11 cellular contexts compared by ENCODE assay signal in the genomic region with DNA sequence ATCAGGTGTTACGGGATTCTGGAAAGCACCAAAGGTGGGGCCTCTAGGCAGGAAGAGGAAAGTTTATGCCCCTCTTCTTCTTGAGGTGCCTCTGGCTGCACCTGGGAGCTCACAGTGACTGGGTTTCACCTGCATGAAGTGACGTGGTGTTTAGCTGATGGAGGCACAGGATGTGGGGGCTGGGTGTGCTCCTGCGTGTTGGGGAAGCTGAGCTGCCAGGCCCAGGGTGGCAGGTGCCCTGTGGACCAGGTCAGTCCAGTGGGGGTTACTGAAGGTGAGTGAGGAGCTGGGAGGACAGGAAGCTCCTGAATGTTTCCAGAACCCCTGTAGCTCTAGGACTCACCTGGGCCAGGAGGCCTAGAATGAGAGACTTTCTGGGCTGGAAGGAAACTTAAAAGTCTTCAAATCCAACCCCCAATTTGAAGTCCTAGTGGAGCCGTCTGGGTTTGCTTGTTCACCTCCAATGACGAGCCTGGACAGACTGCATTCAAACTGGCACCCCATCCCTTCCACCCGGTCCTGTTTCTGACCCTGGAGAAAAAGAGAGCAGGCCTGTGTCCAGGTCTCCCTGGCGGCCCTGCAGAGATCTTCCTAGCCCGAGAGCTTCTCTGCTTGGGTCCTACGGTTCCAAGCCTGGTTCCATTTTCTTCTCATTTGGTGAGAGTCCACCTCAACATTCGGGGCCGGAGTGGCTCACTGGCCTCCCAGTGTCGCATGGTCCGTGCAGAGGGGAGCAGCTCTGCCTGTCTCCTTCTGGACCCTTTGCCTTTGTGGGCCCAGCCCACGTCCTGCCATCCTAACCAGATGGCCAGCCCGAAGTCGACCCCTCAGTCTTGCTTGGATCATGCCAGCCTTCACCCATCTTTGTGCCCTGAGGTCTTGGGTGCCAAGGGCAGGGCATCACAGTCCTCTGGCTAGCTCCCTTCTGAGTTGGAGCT. TPM values are rescaled to one million over a fixed set of nuclear protein-coding genes. Genes with fewer than 3 reads are reported as not detected.
DNase-seq lines count a peak whose midpoint lies in the region; ATAC-seq and TF ChIP-seq lines count a peak whose summit lies in the region.
"Had no signal": no experiment of that assay in that cellular context is flagged by ENCODE, and none has a peak within 500 bp of the region (broad histone marks: within the 10 kb centered on the region; RNA-seq: fewer than 3 reads in every experiment).

No MANE protein-coding gene starts in this region.

- H4K91ac ChIP-seq in IMR-90 (ENCODE audit: insufficient read depth, low read depth, low read length): no peak overlapping the region

- H3K4ac ChIP-seq in IMR-90 (ENCODE audit: low read depth, low read length): no peak overlapping the region

- no peaks in the 10 kb centered on the region for H3K9me3 Mint-ChIP-seq in CD14-positive monocyte
- H3K9me3 Mint-ChIP-seq in activated CD8-positive, alpha-beta T cell treated with anti-CD3 and anti-CD28 coated beads for 36 hours: no peaks in the 10 kb centered on the region
- H3K9me3 Mint-ChIP-seq in endodermal cell: no peaks in the 10 kb centered on the region

- H2BK20ac ChIP-seq in IMR-90 (ENCODE audit: low read depth, low read length): no peak overlapping the region

- dilution Hi-C loops in IMR-90 (cut with HindIII; ENCODE audit: low sequenced_read_pairs, unreplicated experiment): no loop called here

- no peak for DNase-seq in CD14-positive monocyte (ENCODE audit: low spot score)
- DNase-seq in IMR-90: no peak
- peak; percentile 71 for DNase-seq in activated CD8-positive, alpha-beta T cell treated with anti-CD3 and anti-CD28 coated beads for 36 hours
- peak; percentile 71 for DNase-seq in germinal center (ENCODE audit: low spot score)
- no peak for DNase-seq in endodermal cell
- no peak for DNase-seq in D341Med (ENCODE audit: low spot score)
- DNase-seq: left ventricle myocardium superior had no signal

- no peaks in the 10 kb centered on the region for H3K4me1 ChIP-seq in IMR-90 (ENCODE audit: control insufficient read depth, insufficient read depth, low read length)
- no peaks in the 10 kb centered on the region for H3K4me1 ChIP-seq in endodermal cell (ENCODE audit: control insufficient read depth, insufficient read depth, low read length)
- H3K4me1 ChIP-seq: vagina had no signal

- no peak overlapping the region for H3K9ac ChIP-seq in IMR-90 (ENCODE audit: low read depth, low read length)
- no peak overlapping the region for H3K9ac ChIP-seq in endodermal cell (ENCODE audit: extremely low read depth, low read length, poor library complexity, severe bottlenecking)

- H3K23ac ChIP-seq in IMR-90 (ENCODE audit: low read depth, low read length): no peak overlapping the region

- no peak overlapping the region for H4K8ac ChIP-seq in IMR-90 (ENCODE audit: low read depth in 2 of 2, low read length in 2 of 2)

- H3K36me3 Mint-ChIP-seq in CD14-positive monocyte (peaks cover 11 to 12% of the 10 kb centered on the region in 2 donors), endodermal cell (ENCODE audit: low read depth) (no peaks in the 10 kb centered on the region)
- H3K36me3 Mint-ChIP-seq in activated CD8-positive, alpha-beta T cell treated with anti-CD3 and anti-CD28 coated beads for 36 hours (ENCODE audit: low read depth): peaks cover 88% of the 10 kb centered on the region

- H2AK5ac ChIP-seq in IMR-90 (ENCODE audit: low read depth, low read length): no peak overlapping the region

- WGBS in IMR-90 (ENCODE audit: extremely low coverage in 2 of 2, insufficient read length in 1 of 2), 2 experiments: 82% methylated on average over 9 of the region's 16 CpGs; no CpG with 5 or more reads in 1 of the 2 experiments
- WGBS in endodermal cell (ENCODE audit: insufficient coverage in 1 of 2, insufficient read length in 1 of 2), 2 experiments: 92% methylated on average over 15 to 16 of the region's 16 CpGs

- no peak overlapping the region for H3K14ac ChIP-seq in IMR-90 (replicated peaks; ENCODE audit: low read depth, low read length)

- H3K79me1 ChIP-seq in IMR-90 (ENCODE audit: low read depth in 1 of 2, low read length in 2 of 2): no peaks in the 10 kb centered on the region

- H3K4me3 ChIP-seq in IMR-90 (ENCODE audit: insufficient read depth, low read depth, low read length) (no peak overlapping the region), endodermal cell (ENCODE audit: low read length) (no peak overlapping the region)
- H3K4me3 ChIP-seq: vagina had no signal

- TF ChIP-seq CTCF in CD14-positive monocyte (IDR thresholded peaks at IDR 0.05) (no peak), IMR-90 (conservative IDR thresholded peaks at IDR 0.05; ENCODE audit: low read depth, low read length) (no peak), endodermal cell (conservative IDR thresholded peaks at IDR 0.05) (no peak)
- no peak for TF ChIP-seq CTCF in activated CD8-positive, alpha-beta T cell treated with anti-CD3 and anti-CD28 coated beads for 36 hours (IDR thresholded peaks at IDR 0.05)

- H3K9me3 ChIP-seq in IMR-90 (ENCODE audit: control insufficient read depth, insufficient read depth, low read length): no peaks in the 10 kb centered on the region
- no peaks in the 10 kb centered on the region for H3K9me3 ChIP-seq in endodermal cell (ENCODE audit: control insufficient read depth, low read length)
- H3K9me3 ChIP-seq: vagina had no signal

- CTCF ChIA-PET in IMR-90 (lab: Yijun Ruan, JAX): no interaction called here
- CTCF ChIA-PET in activated CD8-positive, alpha-beta T cell treated with anti-CD3 and anti-CD28 coated beads for 36 hours (lab: Charles Lee): interaction anchor here (0.9 to 2.0 kb wide), 6 partner anchors 15 to 149 kb away, joined by 3 to 6 read pairs (median 4); no protein-coding TSS in a partner anchor

- peaks cover 4% of the 10 kb centered on the region; the same call in 1 of the 2 replicates for H3K9me1 ChIP-seq in IMR-90 (ENCODE audit: insufficient read depth, low read length)

- no peak overlapping the region for H3K4me3 Mint-ChIP-seq in CD14-positive monocyte
- H3K4me3 Mint-ChIP-seq in activated CD8-positive, alpha-beta T cell treated with anti-CD3 and anti-CD28 coated beads for 36 hours: peak overlapping the region; percentile 20
- H3K4me3 Mint-ChIP-seq in endodermal cell: no peak overlapping the region

- H3K18ac ChIP-seq in IMR-90 (ENCODE audit: low read depth, low read length): no peak overlapping the region

- H3K36me3 ChIP-seq in IMR-90 (ENCODE audit: control insufficient read depth, insufficient read depth, low read length): peaks cover 2% of the 10 kb centered on the region
- no peaks in the 10 kb centered on the region for H3K36me3 ChIP-seq in endodermal cell (ENCODE audit: control insufficient read depth, insufficient read depth, low read length)

- H2BK15ac ChIP-seq in IMR-90 (ENCODE audit: low read depth, low read length): no peak overlapping the region

- H2AK9ac ChIP-seq in IMR-90 (replicated peaks; ENCODE audit: low read depth, low read length, poor library complexity): peak overlapping the region; percentile 70

- no peak overlapping the region for H3K56ac ChIP-seq in IMR-90 (ENCODE audit: extremely low read depth, insufficient read depth, low read length)

- H3K4me2 ChIP-seq in IMR-90 (ENCODE audit: low read depth, low read length): no peak overlapping the region

- TF ChIP-seq POLR2A in IMR-90 (IDR thresholded peaks at IDR 0.05; ENCODE audit: low read depth, low read length): no peak

- ATAC-seq in IMR-90 (ENCODE audit: low read depth) (no peak), HG03135 (IDR thresholded peaks at IDR 0.05; ENCODE audit: unreplicated experiment) (no peak), GM19463 (IDR thresholded peaks at IDR 0.05; ENCODE audit: unreplicated experiment) (no peak)
- peak; percentile 28 for ATAC-seq in activated CD8-positive, alpha-beta T cell treated with anti-CD3 and anti-CD28 coated beads for 36 hours
- ATAC-seq: left ventricle myocardium superior, Right ventricle myocardium inferior had no signal

- H4K5ac ChIP-seq in IMR-90 (ENCODE audit: low read depth, low read length): no peak overlapping the region

- H2AFZ ChIP-seq in IMR-90 (replicated peaks; ENCODE audit: low read length, poor library complexity): no peak overlapping the region

- H3K27me3 ChIP-seq in IMR-90 (ENCODE audit: control insufficient read depth, insufficient read depth, low read length) (no peaks in the 10 kb centered on the region; the same call in 1 of the 2 replicates), endodermal cell (ENCODE audit: control insufficient read depth, insufficient read depth, low read length, poor library complexity, severe bottlenecking) (no peaks in the 10 kb centered on the region)
- H3K27me3 ChIP-seq: vagina had no signal

- H3K4me1 Mint-ChIP-seq in CD14-positive monocyte (peaks cover 5% of the 10 kb centered on the region), endodermal cell (peaks cover 8% of the 10 kb centered on the region)
- H3K4me1 Mint-ChIP-seq in activated CD8-positive, alpha-beta T cell treated with anti-CD3 and anti-CD28 coated beads for 36 hours (ENCODE audit: low read depth): peaks cover 91% of the 10 kb centered on the region

- H2BK5ac ChIP-seq in IMR-90 (ENCODE audit: low read depth, low read length, poor library complexity, severe bottlenecking): no peak overlapping the region

- no peak for TF ChIP-seq RAD21 in IMR-90 (IDR thresholded peaks at IDR 0.05; ENCODE audit: low read length)

- no peak overlapping the region for H3K27ac ChIP-seq in IMR-90 (ENCODE audit: insufficient read depth, low read length)
- H3K27ac ChIP-seq in endodermal cell (ENCODE audit: low read depth, low read length): no peak overlapping the region
- H3K27ac ChIP-seq: vagina had no signal

- POLR2A ChIA-PET in IMR-90 (lab: Charles Lee; ENCODE audit: unreplicated experiment): no interaction called here
- POLR2A ChIA-PET in activated CD8-positive, alpha-beta T cell treated with anti-CD3 and anti-CD28 coated beads for 36 hours (lab: Charles Lee): interaction anchor here (1.1 to 67.1 kb wide), 3 partner anchors 8 to 51 kb away, joined by 4 to 2439 read pairs (median 2439); a partner anchor contains a TSS

- peak overlapping the region in 4 of 7 donors; percentile 24 to 72 (median 40) for H3K27ac Mint-ChIP-seq in CD14-positive monocyte
- peak overlapping the region; percentile 86 for H3K27ac Mint-ChIP-seq in activated CD8-positive, alpha-beta T cell treated with anti-CD3 and anti-CD28 coated beads for 36 hours
- no peak overlapping the region for H3K27ac Mint-ChIP-seq in endodermal cell

- in situ Hi-C loops in IMR-90 (cut with MboI; ENCODE audit: low sequenced_read_pairs): no loop called here

- H4K20me1 ChIP-seq in IMR-90 (ENCODE audit: insufficient read depth, low read length): no peaks in the 10 kb centered on the region

- H2BK120ac ChIP-seq in IMR-90 (ENCODE audit: low read depth, low read length): no peak overlapping the region

- H3K27me3 Mint-ChIP-seq in CD14-positive monocyte (ENCODE audit: low read depth in 3 of 3) (peaks cover 0 to 7% (median 3%) of the 10 kb centered on the region in 3 donors), endodermal cell (ENCODE audit: insufficient read depth) (peaks cover 6% of the 10 kb centered on the region)
- H3K27me3 Mint-ChIP-seq in activated CD8-positive, alpha-beta T cell treated with anti-CD3 and anti-CD28 coated beads for 36 hours: no peaks in the 10 kb centered on the region

- no TSS peak for BruUV-seq in IMR-90 (replicated peaks; lab: Mats Ljungman, UMichigan)

- intact Hi-C loops in CD14-positive monocyte (cut with micrococcal nuclease) (no loop called here), IMR-90 (cut with micrococcal nuclease) (no loop called here)
- intact Hi-C loops in activated CD8-positive, alpha-beta T cell treated with anti-CD3 and anti-CD28 coated beads for 36 hours (cut with micrococcal nuclease): no loop called here

RNA-seq across cellular contexts. Expression of a gene that starts 22.3 kb away (rescaled TPM):
- polyA plus RNA-seq in CD14-positive monocyte (under 1 TPM; 0.15 to 0.74 TPM), IMR-90 (2012; rRNA removed) (3.7 and 4.1 TPM in 2 replicates)
- total RNA-seq in IMR-90 (2012; rRNA removed) (3.1 and 3.9 TPM in 2 replicates), endodermal cell (1 to 10 TPM; 3.6 to 8.2 TPM)
- polyA plus RNA-seq in IMR-90 (2012; cell fraction: cytosol; rRNA removed): 2.0 and 2.9 TPM in 2 replicates
- 5.6 and 6.9 TPM in 2 replicates for polyA plus RNA-seq in IMR-90 (2012; cell fraction: nucleus; rRNA removed; ENCODE audit: low replicate concordance)
- total RNA-seq in activated CD8-positive, alpha-beta T cell treated with anti-CD3 and anti-CD28 coated beads for 36 hours: 100 to 1,000 TPM; 147 to 150 TPM
- 3.1 TPM for polyA plus RNA-seq in endodermal cell (2013, experiment 1 of 2)
- 2.6 TPM for polyA plus RNA-seq in endodermal cell (2013, experiment 2 of 2)

RNA-seq across cellular contexts. Expression of a gene that starts 27.3 kb away (rescaled TPM):
- polyA plus RNA-seq in CD14-positive monocyte (10 to 100 TPM; 12.6 to 12.7 TPM), IMR-90 (2012; rRNA removed) (55.6 and 56.9 TPM in 2 replicates)
- total RNA-seq in IMR-90 (2012; rRNA removed) (36.1 and 37.6 TPM in 2 replicates), endodermal cell (10 to 100 TPM; 17.9 to 21.9 TPM)
- polyA plus RNA-seq in IMR-90 (2012; cell fraction: cytosol; rRNA removed): 52.9 and 59.9 TPM in 2 replicates
- polyA plus RNA-seq in IMR-90 (2012; cell fraction: nucleus; rRNA removed; ENCODE audit: low replicate concordance): 37.1 and 52.4 TPM in 2 replicates
- total RNA-seq in activated CD8-positive, alpha-beta T cell treated with anti-CD3 and anti-CD28 coated beads for 36 hours: 100 to 1,000 TPM; 210 to 216 TPM
- polyA plus RNA-seq in endodermal cell (2013, experiment 1 of 2): 30.5 TPM
- 27.9 TPM for polyA plus RNA-seq in endodermal cell (2013, experiment 2 of 2)

Comparison
In these comparisons a context has a peak if more than half of its experiments do, and no peak if none do; other contexts are left out.
1. DNase-seq: peak in activated CD8-positive, alpha-beta T cell treated with anti-CD3 and anti-CD28 coated beads for 36 hours (single experiment) and germinal center (single experiment); none in CD14-positive monocyte (single experiment), IMR-90 (single experiment), endodermal cell (single experiment) and D341Med (single experiment).
2. RNA of a gene that starts 22.3 kb away (total RNA-seq): 147 to 150 TPM in activated CD8-positive, alpha-beta T cell treated with anti-CD3 and anti-CD28 coated beads for 36 hours; 3.6 to 8.2 TPM in endodermal cell and 3.1 to 3.9 TPM in IMR-90; every median in the first group is over 10 times any median in the second.